10 cellular contexts compared by ENCODE assay signal in genomic region chr14:49594347-49595089, GRCh38. TPM values are rescaled to one million over a fixed set of nuclear protein-coding genes. Genes with fewer than 3 reads are reported as not detected.
DNase-seq lines count a peak whose midpoint lies in the region; ATAC-seq and TF ChIP-seq lines count a peak whose summit lies in the region.
"Had no signal": no experiment of that assay in that cellular context is flagged by ENCODE, and none has a peak within 500 bp of the region (broad histone marks: within the 10 kb centered on the region; RNA-seq: fewer than 3 reads in every experiment).

No MANE protein-coding gene starts in this region.

- H3K27ac Mint-ChIP-seq in stimulated activated memory B cell treated with anti-CD40 and anti-IgM and Interleukin-4, amounts not matched to agents 10 μg/mL and 1 μg/mL and 100 μg/mL, for 72 hours: peak overlapping the region; percentile 99
- H3K27ac Mint-ChIP-seq in glutamatergic neuron (ENCODE audit: unreplicated experiment): no peak overlapping the region

- H3K27me3 Mint-ChIP-seq in stimulated activated memory B cell treated with anti-CD40 and anti-IgM and Interleukin-4, amounts not matched to agents 10 μg/mL and 1 μg/mL and 100 μg/mL, for 72 hours: no peaks in the 10 kb centered on the region
- peaks cover 6% of the 10 kb centered on the region for H3K27me3 Mint-ChIP-seq in glutamatergic neuron (ENCODE audit: unreplicated experiment)

- peak overlapping the region; percentile 13 for H3K4me3 ChIP-seq in fibroblast of villous mesenchyme (ENCODE audit: low read depth, low read length)

- no peaks in the 10 kb centered on the region for H3K9me3 Mint-ChIP-seq in stimulated activated memory B cell treated with anti-CD40 and anti-IgM and Interleukin-4, amounts not matched to agents 10 μg/mL and 1 μg/mL and 100 μg/mL, for 72 hours
- H3K9me3 Mint-ChIP-seq in glutamatergic neuron (ENCODE audit: unreplicated experiment): peaks cover 6% of the 10 kb centered on the region

- DNase-seq in NCI-H82 (lab: John Stamatoyannopoulos, UW) (peak; percentile 8), NCI-H82 treated with DMSO at 0.1 percent for 48 hours (lab: John Stamatoyannopoulos, UW; ENCODE audit: unreplicated experiment) (no peak), NCI-H226 (peak; percentile 89), fibroblast of villous mesenchyme (ENCODE audit: low read depth) (peak; percentile 95), occipital lobe (lab: John Stamatoyannopoulos, UW) (no peak), glutamatergic neuron (no peak), amniotic stem cell (lab: John Stamatoyannopoulos, UW) (no peak)
- DNase-seq: activated CD4-positive, alpha-beta T cell treated with anti-CD3 and anti-CD28 coated beads for 48 hours; NCI-H1694 treated with DMSO at 0.1 percent for 48 hours had no signal

- no peaks in the 10 kb centered on the region for H3K36me3 Mint-ChIP-seq in stimulated activated memory B cell treated with anti-CD40 and anti-IgM and Interleukin-4, amounts not matched to agents 10 μg/mL and 1 μg/mL and 100 μg/mL, for 72 hours
- no peaks in the 10 kb centered on the region for H3K36me3 Mint-ChIP-seq in glutamatergic neuron (ENCODE audit: unreplicated experiment)

- peak overlapping the region; percentile 26 for H3K4me3 Mint-ChIP-seq in stimulated activated memory B cell treated with anti-CD40 and anti-IgM and Interleukin-4, amounts not matched to agents 10 μg/mL and 1 μg/mL and 100 μg/mL, for 72 hours
- no peak overlapping the region for H3K4me3 Mint-ChIP-seq in glutamatergic neuron (ENCODE audit: unreplicated experiment)

- no peak for ATAC-seq in stimulated activated memory B cell treated with anti-CD40 and anti-IgM and Interleukin-4, amounts not matched to agents 10 μg/mL and 1 μg/mL and 100 μg/mL, for 72 hours

- TF ChIP-seq CTCF in fibroblast of villous mesenchyme (IDR thresholded peaks at IDR 0.05; ENCODE audit: insufficient read depth, low read depth, low read length) (no peak), glutamatergic neuron (IDR thresholded peaks at IDR 0.05; ENCODE audit: partially characterized antibody, unreplicated experiment) (no peak)

- H3K4me1 Mint-ChIP-seq in stimulated activated memory B cell treated with anti-CD40 and anti-IgM and Interleukin-4, amounts not matched to agents 10 μg/mL and 1 μg/mL and 100 μg/mL, for 72 hours: peaks cover 47% of the 10 kb centered on the region
- no peaks in the 10 kb centered on the region for H3K4me1 Mint-ChIP-seq in glutamatergic neuron (ENCODE audit: low read depth, unreplicated experiment)

RNA-seq across cellular contexts. Expression of gene LRR1, which starts 4.2 kb away (rescaled TPM):
- 20.9 and 26.8 TPM in 2 replicates for total RNA-seq in fibroblast of villous mesenchyme
- 6.2 TPM for total RNA-seq in occipital lobe
- total RNA-seq in glutamatergic neuron (ENCODE audit: unreplicated experiment): 8.0 TPM

RNA-seq across cellular contexts. Expression of gene RPS29, which starts 8.3 kb away (rescaled TPM):
- total RNA-seq in fibroblast of villous mesenchyme (2,020 and 2,708 TPM in 2 replicates), occipital lobe (2,148 TPM), glutamatergic neuron (ENCODE audit: unreplicated experiment) (635 TPM)

RNA-seq across cellular contexts. Expression of gene RPL36AL, which starts 25.9 kb away (rescaled TPM):
- total RNA-seq in fibroblast of villous mesenchyme: 175 and 217 TPM in 2 replicates
- 63.3 TPM for total RNA-seq in occipital lobe
- total RNA-seq in glutamatergic neuron (ENCODE audit: unreplicated experiment): 94.2 TPM

RNA-seq across cellular contexts. Expression of gene MGAT2, which starts 26.1 kb away (rescaled TPM):
- total RNA-seq in fibroblast of villous mesenchyme (79.9 and 104 TPM in 2 replicates), occipital lobe (47.3 TPM), glutamatergic neuron (ENCODE audit: unreplicated experiment) (20.6 TPM)

RNA-seq across cellular contexts. Expression of gene DNAAF2, which starts 40.5 kb away (rescaled TPM):
- total RNA-seq in fibroblast of villous mesenchyme (8.4 and 11.7 TPM in 2 replicates), occipital lobe (17.2 TPM), glutamatergic neuron (ENCODE audit: unreplicated experiment) (19.1 TPM)

Comparison
In these comparisons a context has a peak if more than half of its experiments do, and no peak if none do; other contexts are left out.
1. DNase-seq: peak in NCI-H82 (single experiment), NCI-H226 (single experiment) and fibroblast of villous mesenchyme (single experiment); none in NCI-H82 treated with DMSO at 0.1 percent for 48 hours (single experiment), occipital lobe (single experiment), glutamatergic neuron (single experiment) and amniotic stem cell (single experiment).